ENCODE assay signal across 1 cellular context in the genomic region with DNA sequence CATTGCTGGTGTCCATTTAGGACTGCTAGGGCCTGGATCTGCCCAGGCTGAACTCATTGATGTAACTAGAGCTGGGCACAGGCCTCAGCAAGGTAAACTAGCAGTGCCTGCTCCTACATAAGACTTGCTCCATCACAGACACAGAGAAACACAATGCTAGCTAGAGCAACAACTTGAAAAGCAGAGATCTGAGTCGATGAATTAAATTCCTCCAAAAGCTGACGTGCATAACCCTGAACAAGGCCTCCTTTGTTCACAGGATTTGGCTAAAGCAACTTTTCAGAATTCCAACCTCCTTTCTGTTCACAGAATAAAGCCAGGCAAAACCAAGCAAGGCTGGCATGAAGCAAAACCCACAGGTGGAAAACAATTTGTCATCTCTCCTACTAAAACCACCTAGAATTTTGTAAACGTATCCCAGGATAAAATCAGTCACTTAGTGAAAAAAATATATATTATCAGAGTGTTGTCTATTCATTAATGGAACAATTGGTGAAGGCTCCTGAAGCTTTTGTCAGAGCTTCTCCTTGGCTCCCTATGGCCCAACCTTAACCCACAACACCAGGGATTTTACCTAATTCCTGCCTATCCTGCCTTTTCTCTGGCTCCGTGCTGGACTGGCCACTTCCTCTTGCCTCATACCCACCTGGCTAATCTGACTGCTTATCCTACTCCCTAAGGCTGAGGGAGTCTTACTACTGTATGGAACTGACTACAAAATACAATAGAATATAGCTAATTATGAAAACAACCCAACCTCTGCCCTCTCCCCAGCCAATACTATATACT.
TF ChIP-seq lines count a peak whose summit lies in the region.

No MANE protein-coding gene starts in this region.

TF ChIP-seq in WTC11, 78 proteins besides CTCF, POLR2A, EP300 and RAD21 (continued from another document):
- TF ChIP-seq, protein P1, sequence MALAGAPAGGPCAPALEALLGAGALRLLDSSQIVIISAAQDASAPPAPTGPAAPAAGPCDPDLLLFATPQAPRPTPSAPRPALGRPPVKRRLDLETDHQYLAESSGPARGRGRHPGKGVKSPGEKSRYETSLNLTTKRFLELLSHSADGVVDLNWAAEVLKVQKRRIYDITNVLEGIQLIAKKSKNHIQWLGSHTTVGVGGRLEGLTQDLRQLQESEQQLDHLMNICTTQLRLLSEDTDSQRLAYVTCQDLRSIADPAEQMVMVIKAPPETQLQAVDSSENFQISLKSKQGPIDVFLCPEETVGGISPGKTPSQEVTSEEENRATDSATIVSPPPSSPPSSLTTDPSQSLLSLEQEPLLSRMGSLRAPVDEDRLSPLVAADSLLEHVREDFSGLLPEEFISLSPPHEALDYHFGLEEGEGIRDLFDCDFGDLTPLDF (CRISPR knock-in tag; IDR thresholded peaks at IDR 0.05): no peak
- no peak for TF ChIP-seq TEAD4 (CRISPR knock-in tag; IDR thresholded peaks at IDR 0.05)
- no peak for TF ChIP-seq NFATC4 (CRISPR knock-in tag; IDR thresholded peaks at IDR 0.05)
- no peak for TF ChIP-seq GTF2I (CRISPR knock-in tag; conservative IDR thresholded peaks at IDR 0.05)
